19 cellular contexts compared by ENCODE assay signal in genomic region chr13:42804244-42804868, GRCh38. TPM values are rescaled to one million over a fixed set of nuclear protein-coding genes. Genes with fewer than 3 reads are reported as not detected.
DNase-seq lines count a peak whose midpoint lies in the region; ATAC-seq and TF ChIP-seq lines count a peak whose summit lies in the region.
"Had no signal": no experiment of that assay in that cellular context is flagged by ENCODE, and none has a peak within 500 bp of the region (broad histone marks: within the 10 kb centered on the region; RNA-seq: fewer than 3 reads in every experiment).

No MANE protein-coding gene starts in this region.

- no peaks in the 10 kb centered on the region for H3K36me3 Mint-ChIP-seq in activated CD4-positive, alpha-beta T cell treated with anti-CD3 and anti-CD28 coated beads for 36 hours (ENCODE audit: low read depth)
- H3K36me3 Mint-ChIP-seq: activated naive CD8-positive, alpha-beta T cell had no signal

- no peak overlapping the region for H3K27ac ChIP-seq in HEK293 (ENCODE audit: extremely low read depth, low read depth, low read length)
- no peak overlapping the region for H3K27ac ChIP-seq in uterus
- H3K27ac ChIP-seq: esophagus squamous epithelium, tibial artery had no signal

- H3K4me3 ChIP-seq in HEK293 (ENCODE audit: low read depth, low read length) (no peak overlapping the region), uterus (no peak overlapping the region)
- H3K4me3 ChIP-seq: esophagus squamous epithelium, K562, tibial artery had no signal

- H3K27ac Mint-ChIP-seq in activated CD4-positive, alpha-beta T cell treated with anti-CD3 and anti-CD28 coated beads for 36 hours, result no peak overlapping the region
- H3K27ac Mint-ChIP-seq in stimulated activated naive CD8-positive, alpha-beta T cell treated with anti-CD3 and anti-CD28 coated beads, Interleukin-15, amount 100 ng/mL, for 72 hours, result no peak overlapping the region
- H3K27ac Mint-ChIP-seq: activated CD8-positive, alpha-beta T cell treated with anti-CD3 and anti-CD28 coated beads for 36 hours; activated naive CD8-positive, alpha-beta T cell; T-helper 1 cell treated with Interleukin-12 subunit alpha and Interleukin-12 subunit beta and Interleukin-4 antibody, amounts not matched to agents 30 μg/mL and 1 μg/mL, for 36 hours had no signal

- TF ChIP-seq POLR2A in uterus (IDR thresholded peaks at IDR 0.05), result no peak

- POLR2A ChIA-PET in activated CD4-positive, alpha-beta T cell treated with anti-CD3 and anti-CD28 coated beads for 36 hours (lab: Charles Lee), result no interaction called here
- POLR2A ChIA-PET in HEK293 (lab: Yijun Ruan, JAX), result no interaction called here

- peaks cover 4% of the 10 kb centered on the region for H3K4me1 Mint-ChIP-seq in activated CD4-positive, alpha-beta T cell treated with anti-CD3 and anti-CD28 coated beads for 36 hours
- H3K4me1 Mint-ChIP-seq in stimulated activated naive CD8-positive, alpha-beta T cell treated with anti-CD3 and anti-CD28 coated beads, Interleukin-15, amount 100 ng/mL, for 72 hours, result no peaks in the 10 kb centered on the region

- H3K27me3 ChIP-seq in uterus, result no peaks in the 10 kb centered on the region

- DNase-seq in activated CD4-positive, alpha-beta T cell treated with anti-CD3 and anti-CD28 coated beads for 36 hours, result no peak
- no peak for DNase-seq in activated CD4-positive, alpha-beta T cell treated with anti-CD3 and anti-CD28 coated beads, Interleukin-2, amount 50 U/mL, for 4 hours
- no peak for DNase-seq in stimulated activated naive CD8-positive, alpha-beta T cell treated with anti-CD3 and anti-CD28 coated beads, Interleukin-15, amount 100 ng/mL, for 72 hours
- DNase-seq in uterus, result no peak
- DNase-seq in NCI-H1092 treated with DMSO at 0.1 percent for 48 hours (lab: John Stamatoyannopoulos, UW), result no peak
- no peak for DNase-seq in ecto neural progenitor cell (ENCODE audit: low spot score)
- DNase-seq: activated CD8-positive, alpha-beta T cell treated with anti-CD3 and anti-CD28 coated beads for 36 hours; esophagus squamous epithelium; GDM1; NCI-H187 treated with DMSO at 0.1 percent for 48 hours; occipital lobe; tibial artery had no signal

- no peaks in the 10 kb centered on the region for H3K4me1 ChIP-seq in HEK293 (ENCODE audit: control insufficient read depth, insufficient read depth, low read length)
- H3K4me1 ChIP-seq in uterus, result no peaks in the 10 kb centered on the region
- H3K4me1 ChIP-seq: esophagus squamous epithelium, tibial artery had no signal

- H3K27me3 Mint-ChIP-seq in activated CD4-positive, alpha-beta T cell treated with anti-CD3 and anti-CD28 coated beads for 36 hours, result peaks cover 14% of the 10 kb centered on the region
- H3K27me3 Mint-ChIP-seq in stimulated activated naive CD8-positive, alpha-beta T cell treated with anti-CD3 and anti-CD28 coated beads, Interleukin-15, amount 100 ng/mL, for 72 hours, result no peaks in the 10 kb centered on the region

- ATAC-seq in activated CD4-positive, alpha-beta T cell treated with anti-CD3 and anti-CD28 coated beads for 36 hours, result peak; percentile 47
- ATAC-seq in HG03565 (IDR thresholded peaks at IDR 0.05; ENCODE audit: unreplicated experiment), result peak; percentile 60
- peak; percentile 44 for ATAC-seq in stimulated activated naive CD8-positive, alpha-beta T cell treated with anti-CD3 and anti-CD28 coated beads, Interleukin-15, amount 100 ng/mL, for 72 hours
- ATAC-seq: activated CD8-positive, alpha-beta T cell treated with anti-CD3 and anti-CD28 coated beads for 36 hours; K562 had no signal

- no peak overlapping the region for H3K4me3 Mint-ChIP-seq in activated CD4-positive, alpha-beta T cell treated with anti-CD3 and anti-CD28 coated beads for 36 hours
- no peak overlapping the region for H3K4me3 Mint-ChIP-seq in stimulated activated naive CD8-positive, alpha-beta T cell treated with anti-CD3 and anti-CD28 coated beads, Interleukin-15, amount 100 ng/mL, for 72 hours
- H3K4me3 Mint-ChIP-seq: activated CD8-positive, alpha-beta T cell treated with anti-CD3 and anti-CD28 coated beads for 36 hours; activated naive CD8-positive, alpha-beta T cell; T-helper 1 cell treated with Interleukin-12 subunit alpha and Interleukin-12 subunit beta and Interleukin-4 antibody, amounts not matched to agents 30 μg/mL and 1 μg/mL, for 36 hours had no signal

- intact Hi-C loops in activated CD4-positive, alpha-beta T cell treated with anti-CD3 and anti-CD28 coated beads for 36 hours (cut with DNase I, micrococcal nuclease), result no loop called here
- intact Hi-C loops in uterus (cut with DNase I; ENCODE audit: low total_unique reads), result no loop called here

- H3K36me3 ChIP-seq in HEK293 (ENCODE audit: control insufficient read depth in 2 of 2, insufficient read depth in 1 of 2, low read length in 2 of 2) (no peaks in the 10 kb centered on the region), uterus (no peaks in the 10 kb centered on the region)
- H3K36me3 ChIP-seq: esophagus squamous epithelium, tibial artery had no signal

- TF ChIP-seq CTCF in HEK293 (tag by site-specific recombination; IDR thresholded peaks at IDR 0.05) (no peak), uterus (IDR thresholded peaks at IDR 0.05) (no peak)

- no peaks in the 10 kb centered on the region for H3K9me3 Mint-ChIP-seq in activated CD4-positive, alpha-beta T cell treated with anti-CD3 and anti-CD28 coated beads for 36 hours (ENCODE audit: low read depth)
- no peaks in the 10 kb centered on the region for H3K9me3 Mint-ChIP-seq in stimulated activated naive CD8-positive, alpha-beta T cell treated with anti-CD3 and anti-CD28 coated beads, Interleukin-15, amount 100 ng/mL, for 72 hours
- H3K9me3 Mint-ChIP-seq: activated CD8-positive, alpha-beta T cell treated with anti-CD3 and anti-CD28 coated beads for 36 hours; T-helper 1 cell treated with Interleukin-12 subunit alpha and Interleukin-12 subunit beta and Interleukin-4 antibody, amounts not matched to agents 30 μg/mL and 1 μg/mL, for 36 hours had no signal

- H3K9me3 ChIP-seq in HEK293 (ENCODE audit: control insufficient read depth, insufficient read depth, low read depth, low read length) (no peaks in the 10 kb centered on the region), uterus (no peaks in the 10 kb centered on the region)
- H3K9me3 ChIP-seq: esophagus squamous epithelium, tibial artery had no signal

- CTCF ChIA-PET in activated CD4-positive, alpha-beta T cell treated with anti-CD3 and anti-CD28 coated beads for 36 hours (lab: Charles Lee), result no interaction called here
- CTCF ChIA-PET in HEK293 (lab: Yijun Ruan, JAX), result no interaction called here

TF ChIP-seq in HEK293, 187 proteins besides CTCF, POLR2A, EP300 and RAD21:
- TF ChIP-seq KLF10 (tag by site-specific recombination; IDR thresholded peaks at IDR 0.05), result no peak
- peak; percentile 75 for TF ChIP-seq PRDM1 (tag by site-specific recombination; IDR thresholded peaks at IDR 0.05)

RNA-seq across cellular contexts. Expression of gene FAM216B, which starts 23.0 kb away (rescaled TPM):
- total RNA-seq in activated CD4-positive, alpha-beta T cell treated with anti-CD3 and anti-CD28 coated beads for 36 hours, result not detected
- total RNA-seq in uterus, result 1 to 10 TPM in 1 of 4 donors, under 1 TPM in 2, not detected in 1; 0.27 to 6.2 (median 0.59) TPM
- total RNA-seq: A172; activated CD8-positive, alpha-beta T cell treated with anti-CD3 and anti-CD28 coated beads for 36 hours; esophagus squamous epithelium; K562; mesenteric fat pad had no signal
